In genomic region chr2:232339121-232340081, GRCh38 we compare ENCODE assay signal across 18 cellular contexts. TPM values are rescaled to one million over a fixed set of nuclear protein-coding genes. Genes with fewer than 3 reads are reported as not detected.
DNase-seq lines count a peak whose midpoint lies in the region; ATAC-seq and TF ChIP-seq lines count a peak whose summit lies in the region.
"Had no signal": no experiment of that assay in that cellular context is flagged by ENCODE, and none has a peak within 500 bp of the region (broad histone marks: within the 10 kb centered on the region; RNA-seq: fewer than 3 reads in every experiment).

No MANE protein-coding gene starts in this region.

- POLR2A ChIA-PET in activated CD4-positive, alpha-beta T cell treated with anti-CD3 and anti-CD28 coated beads for 36 hours (lab: Charles Lee) = no interaction called here

- no peak for TF ChIP-seq POLR2A in NB4 (IDR thresholded peaks at IDR 0.05; ENCODE audit: extremely low read depth, insufficient read length)

- H3K27ac ChIP-seq in smooth muscle cell (ENCODE audit: low read depth) = no peak overlapping the region
- H3K27ac ChIP-seq: transverse colon had no signal

- peaks cover 2% of the 10 kb centered on the region for H3K4me1 Mint-ChIP-seq in activated CD4-positive, alpha-beta T cell treated with anti-CD3 and anti-CD28 coated beads for 36 hours
- H3K4me1 Mint-ChIP-seq in progenitor cell of endocrine pancreas (ENCODE audit: low read depth) = no peaks in the 10 kb centered on the region

- H3K36me3 Mint-ChIP-seq in activated CD4-positive, alpha-beta T cell treated with anti-CD3 and anti-CD28 coated beads for 36 hours (ENCODE audit: low read depth) = peaks cover 2% of the 10 kb centered on the region
- peaks cover 3% of the 10 kb centered on the region for H3K36me3 Mint-ChIP-seq in progenitor cell of endocrine pancreas (ENCODE audit: insufficient read depth)
- H3K36me3 Mint-ChIP-seq: natural killer cell treated with Interleukin-12 subunit alpha and Interleukin-12 subunit beta and Interleukin-15 and Interleukin-18, amount 100 ng/mL, for 72 hours had no signal

- no peak for ATAC-seq in activated CD4-positive, alpha-beta T cell treated with anti-CD3 and anti-CD28 coated beads for 36 hours
- no peak for ATAC-seq in SK-N-SH treated with all-trans-retinoic acid at 6 μM for 48 hours
- ATAC-seq: natural killer cell treated with Interleukin-12 subunit alpha and Interleukin-12 subunit beta and Interleukin-15 and Interleukin-18, amount 100 ng/mL, for 72 hours had no signal

- H3K4me3 ChIP-seq in NB4 (ENCODE audit: low read depth, low read length) (no peak overlapping the region), epithelial cell of esophagus (ENCODE audit: low read length) (no peak overlapping the region), smooth muscle cell (no peak overlapping the region)
- H3K4me3 ChIP-seq: transverse colon had no signal

- peaks cover 3% of the 10 kb centered on the region for H3F3A ChIP-seq in smooth muscle cell (ENCODE audit: low read depth)

- H3K27ac Mint-ChIP-seq in activated CD4-positive, alpha-beta T cell treated with anti-CD3 and anti-CD28 coated beads for 36 hours = no peak overlapping the region
- peak overlapping the region; percentile 45 for H3K27ac Mint-ChIP-seq in progenitor cell of endocrine pancreas
- H3K27ac Mint-ChIP-seq: dendritic cell treated with granulocyte-macrophage colony-stimulating factor and Interleukin-4, amounts not matched to agents 40 ng/mL and 50 ng/mL, for 4 days; natural killer cell treated with Interleukin-12 subunit alpha and Interleukin-12 subunit beta and Interleukin-15 and Interleukin-18, amount 100 ng/mL, for 72 hours had no signal

- no peak overlapping the region for H3K4me3 Mint-ChIP-seq in activated CD4-positive, alpha-beta T cell treated with anti-CD3 and anti-CD28 coated beads for 36 hours
- no peak overlapping the region for H3K4me3 Mint-ChIP-seq in progenitor cell of endocrine pancreas (ENCODE audit: low read depth)
- H3K4me3 Mint-ChIP-seq: dendritic cell treated with granulocyte-macrophage colony-stimulating factor and Interleukin-4, amounts not matched to agents 40 ng/mL and 50 ng/mL, for 4 days; natural killer cell treated with Interleukin-12 subunit alpha and Interleukin-12 subunit beta and Interleukin-15 and Interleukin-18, amount 100 ng/mL, for 72 hours had no signal

- no peaks in the 10 kb centered on the region for H3K27me3 ChIP-seq in smooth muscle cell (ENCODE audit: low read depth)
- H3K27me3 ChIP-seq: transverse colon had no signal

- H3K4me2 ChIP-seq in smooth muscle cell = no peak overlapping the region

- no peaks in the 10 kb centered on the region for H3K36me3 ChIP-seq in smooth muscle cell (ENCODE audit: low read depth)
- H3K36me3 ChIP-seq: transverse colon had no signal

- H3K4me1 ChIP-seq in smooth muscle cell (ENCODE audit: low read depth) = no peaks in the 10 kb centered on the region
- H3K4me1 ChIP-seq: transverse colon had no signal

- intact Hi-C loops in activated CD4-positive, alpha-beta T cell treated with anti-CD3 and anti-CD28 coated beads for 36 hours (cut with DNase I, micrococcal nuclease) = loop anchor here (5.0 kb wide), 2 partner anchors 98 to 183 kb away; partner anchors contain the start of gene PRSS56 (in 2 of the 2)

- no peaks in the 10 kb centered on the region for H3K79me2 ChIP-seq in smooth muscle cell (ENCODE audit: low read depth)

- CTCF ChIA-PET in activated CD4-positive, alpha-beta T cell treated with anti-CD3 and anti-CD28 coated beads for 36 hours (lab: Charles Lee) = interaction anchor here (0.5 to 0.6 kb wide), 2 partner anchors 90 to 213 kb away, joined by 3 read pairs; no protein-coding TSS in a partner anchor

- H2AFZ ChIP-seq in smooth muscle cell (ENCODE audit: low read depth) = no peak overlapping the region

- no peaks in the 10 kb centered on the region for H3K27me3 Mint-ChIP-seq in activated CD4-positive, alpha-beta T cell treated with anti-CD3 and anti-CD28 coated beads for 36 hours
- H3K27me3 Mint-ChIP-seq in progenitor cell of endocrine pancreas = no peaks in the 10 kb centered on the region

- H3K9me3 Mint-ChIP-seq in activated CD4-positive, alpha-beta T cell treated with anti-CD3 and anti-CD28 coated beads for 36 hours (ENCODE audit: low read depth) = no peaks in the 10 kb centered on the region
- no peaks in the 10 kb centered on the region for H3K9me3 Mint-ChIP-seq in progenitor cell of endocrine pancreas (ENCODE audit: low read depth)
- H3K9me3 Mint-ChIP-seq: dendritic cell treated with granulocyte-macrophage colony-stimulating factor and Interleukin-4, amounts not matched to agents 40 ng/mL and 50 ng/mL, for 4 days; natural killer cell treated with Interleukin-12 subunit alpha and Interleukin-12 subunit beta and Interleukin-15 and Interleukin-18, amount 100 ng/mL, for 72 hours had no signal

- no peak overlapping the region for H3K9ac ChIP-seq in smooth muscle cell (ENCODE audit: low read depth)

- peak; percentile 22 for DNase-seq in activated CD4-positive, alpha-beta T cell treated with anti-CD3 and anti-CD28 coated beads for 36 hours
- DNase-seq in activated CD4-positive, alpha-beta T cell treated with anti-CD3 and anti-CD28 coated beads, Interleukin-2, amount 50 U/mL, for 4 hours = no peak
- DNase-seq in NB4 (ENCODE audit: low read depth) = no peak
- DNase-seq in epithelial cell of esophagus (ENCODE audit: low read depth) = no peak
- DNase-seq in progenitor cell of endocrine pancreas (ENCODE audit: low spot score, unreplicated experiment) = no peak
- DNase-seq in smooth muscle cell (lab: John Stamatoyannopoulos, UW; ENCODE audit: unreplicated experiment) = no peak
- DNase-seq in GM10266 (ENCODE audit: extremely low spot score) = no peak
- DNase-seq: activated gamma-delta T cell, DMS153, foreskin melanocyte, IMR-90, kidney glomerular epithelial cell, NCI-H774, small intestine, transverse colon had no signal

- 88% methylated on average over 23 of the region's 23 CpGs for WGBS in smooth muscle cell (ENCODE audit: low lambda C conversion rate)

- H3K9me3 ChIP-seq in smooth muscle cell (replicated peaks; ENCODE audit: low read depth) = no peaks in the 10 kb centered on the region
- H3K9me3 ChIP-seq: transverse colon had no signal

- peak; percentile 2 for TF ChIP-seq CTCF in NB4 (IDR thresholded peaks at IDR 0.05; ENCODE audit: low read depth, low read length)
- TF ChIP-seq CTCF in epithelial cell of esophagus (IDR thresholded peaks at IDR 0.05; ENCODE audit: insufficient read depth, low read depth, low read length, missing control alignments) = peak; percentile 21
- TF ChIP-seq CTCF in progenitor cell of endocrine pancreas (IDR thresholded peaks at IDR 0.05; ENCODE audit: unreplicated experiment) = no peak
- TF ChIP-seq CTCF in smooth muscle cell (IDR thresholded peaks at IDR 0.05; ENCODE audit: borderline replicate concordance, insufficient read depth, poor library complexity, severe bottlenecking) = no peak
- no peak for TF ChIP-seq CTCF in GM10266 (IDR thresholded peaks at IDR 0.05; ENCODE audit: control insufficient read depth, insufficient read depth, low read depth, missing control alignments)

- no peaks in the 10 kb centered on the region for H4K20me1 ChIP-seq in smooth muscle cell (ENCODE audit: low read depth)

TF ChIP-seq in SK-N-SH treated with all-trans-retinoic acid at 6 μM for 48 hours, 23 proteins besides CTCF, POLR2A, EP300 and RAD21:
- TF ChIP-seq CSDC2 (CRISPR knock-in tag; IDR thresholded peaks at IDR 0.05) = no peak

RNA-seq across cellular contexts. Expression of gene ALPP, which starts 39.1 kb away (rescaled TPM):
- total RNA-seq in activated CD4-positive, alpha-beta T cell treated with anti-CD3 and anti-CD28 coated beads for 36 hours = not detected
- total RNA-seq in progenitor cell of endocrine pancreas (not detected in 2 replicates), smooth muscle cell (0.22 and 0.58 TPM in 2 replicates)
- polyA plus RNA-seq in smooth muscle cell = 0.99 TPM in 1 of 2 replicates, not detected in the other
- total RNA-seq: IMR-90; natural killer cell treated with Interleukin-12 subunit alpha and Interleukin-12 subunit beta and Interleukin-15 and Interleukin-18, amount 100 ng/mL, for 72 hours; transverse colon had no signal
- polyA plus RNA-seq: IMR-90, small intestine had no signal

Comparison
In these comparisons a context has a peak if more than half of its experiments do, and no peak if none do; other contexts are left out.
1. CTCF ChIP-seq: peak in NB4 (single experiment) and epithelial cell of esophagus (single experiment); none in progenitor cell of endocrine pancreas (single experiment), smooth muscle cell (single experiment) and GM10266 (single experiment).